30 cellular contexts compared by ENCODE assay signal in the genomic region with DNA sequence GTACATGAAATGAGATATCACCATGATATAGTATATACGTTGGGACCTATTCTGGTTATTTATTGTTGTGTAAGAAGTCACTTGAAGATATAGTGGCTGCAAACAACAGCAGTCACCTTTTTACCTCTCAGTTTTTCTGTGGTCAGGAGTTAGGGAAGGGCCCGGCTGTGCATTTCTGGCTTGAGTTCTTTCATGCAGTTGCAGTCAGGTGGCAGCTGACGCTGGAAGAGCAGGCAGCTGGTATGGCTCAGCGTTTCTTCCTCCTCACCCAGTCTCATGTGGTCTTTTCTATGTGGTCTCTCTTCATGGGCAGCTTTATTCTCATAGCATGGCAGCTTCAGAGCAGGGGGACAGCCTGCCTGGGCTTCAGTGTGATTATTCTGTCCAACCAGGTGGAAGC.
"Had no signal": no experiment of that assay in that cellular context is flagged by ENCODE, and none has a peak within 500 bp of the region (broad histone marks: within the 10 kb centered on the region; RNA-seq: fewer than 3 reads in every experiment).

No MANE protein-coding gene starts in this region.

- H3K27ac ChIP-seq: adrenal gland, body of pancreas, esophagus muscularis mucosa, gastroesophageal sphincter, WERI-Rb-1 had no signal

- H3K4me1 ChIP-seq: body of pancreas had no signal

- ATAC-seq: activated CD4-positive, CD25-positive, alpha-beta regulatory T cell treated with anti-CD3 and anti-CD28 coated beads, Interleukin-2, amount 50 U/mL, for 24 hours; activated CD8-positive, alpha-beta T cell treated with anti-CD3 and anti-CD28 coated beads for 36 hours; activated naive CD8-positive, alpha-beta T cell treated with anti-CD3 and anti-CD28 coated beads, Interleukin-2, amount 50 U/mL, for 24 hours; body of pancreas; effector memory CD8-positive, alpha-beta T cell; gastroesophageal sphincter; T-helper 17 cell had no signal

- H3K9me3 ChIP-seq: body of pancreas, esophagus muscularis mucosa, gastroesophageal sphincter, heart right ventricle had no signal

- H3K36me3 ChIP-seq: adrenal gland, esophagus muscularis mucosa, gastroesophageal sphincter, heart right ventricle, WERI-Rb-1 had no signal

- H3K27me3 ChIP-seq: adrenal gland, body of pancreas, esophagus muscularis mucosa, gastroesophageal sphincter, heart right ventricle had no signal

- DNase-seq: activated B cell treated with CpG ODN at 0.5 μM for 24 hours; activated CD4-positive, alpha-beta T cell treated with anti-CD3 and anti-CD28 coated beads for 48 hours; activated CD4-positive, alpha-beta T cell treated with anti-CD3 and anti-CD28 coated beads, Interleukin-2, amount 50 U/mL, for 1 hour; activated CD4-positive, alpha-beta T cell treated with anti-CD3 and anti-CD28 coated beads, Interleukin-2, amount 50 U/mL, for 48 hours; activated CD8-positive, alpha-beta memory T cell treated with anti-CD3 and anti-CD28 coated beads for 24 hours; activated CD8-positive, alpha-beta T cell treated with anti-CD3 and anti-CD28 coated beads for 36 hours; activated effector memory CD4-positive, alpha-beta T cell treated with anti-CD3 and anti-CD28 coated beads, Interleukin-2, amount 50 U/mL, for 16 hours; activated naive CD4-positive, alpha-beta T cell treated with anti-CD3 and anti-CD28 coated beads for 36 hours; activated naive CD8-positive, alpha-beta T cell treated with anti-CD3 and anti-CD28 coated beads for 36 hours; activated naive CD8-positive, alpha-beta T cell treated with anti-CD3 and anti-CD28 coated beads, Interleukin-2, amount 50 U/mL, for 24 hours; activated T-cell treated with anti-CD3 and anti-CD28 coated beads, Interleukin-2, amount 50 U/mL, for 1 hour; activated T-cell treated with anti-CD3 and anti-CD28 coated beads, Interleukin-2, amount 50 U/mL, for 48 hours; adrenal gland; amygdala; aorta; body of pancreas; caudate nucleus; cortex of kidney; dermis blood vessel endothelial cell; effector CD4-positive, alpha-beta T cell; effector memory CD8-positive, alpha-beta T cell; erythroblast; foreskin melanocyte; heart right ventricle; T-helper 17 cell; T1000; WERI-Rb-1 had no signal

- H3K4me3 ChIP-seq: adrenal gland, body of pancreas, esophagus muscularis mucosa, gastroesophageal sphincter, heart right ventricle had no signal
